In the genomic region with DNA sequence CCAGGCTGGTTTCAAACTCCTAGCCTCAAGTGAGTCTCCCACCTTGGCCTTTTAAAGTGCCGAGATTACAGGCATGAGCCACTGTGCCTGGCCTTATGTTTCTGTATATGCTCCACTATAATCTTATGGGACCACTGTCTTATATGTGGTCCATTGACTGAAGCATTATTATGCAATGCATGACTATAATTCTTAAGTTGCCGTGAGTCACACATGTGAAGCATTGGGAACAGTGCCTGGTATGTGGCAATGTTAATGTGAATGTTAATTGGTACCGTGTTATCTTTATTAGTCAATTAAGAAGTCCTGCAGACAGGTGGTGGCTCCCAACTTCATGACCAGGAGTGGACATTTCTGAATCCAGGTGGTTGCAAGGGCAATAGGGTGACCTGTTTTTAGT, we compare ENCODE assay signal across 1 cellular context.
TF ChIP-seq lines count a peak whose summit lies in the region.

No MANE protein-coding gene starts in this region.

TF ChIP-seq in IMR-90, 13 proteins besides CTCF, POLR2A, EP300 and RAD21:
- peak; percentile 98 for TF ChIP-seq CEBPB (IDR thresholded peaks at IDR 0.05; ENCODE audit: low read depth, low read length)
- TF ChIP-seq NFE2L2 (IDR thresholded peaks at IDR 0.05; ENCODE audit: low read depth, low read length) = no peak
- peak; percentile 50 for TF ChIP-seq RCOR1 (IDR thresholded peaks at IDR 0.05; ENCODE audit: insufficient replicate concordance, low read length)
- peak; percentile 63; the same call in 1 of the 2 replicates for TF ChIP-seq FOS (IDR thresholded peaks at IDR 0.05; ENCODE audit: low read depth, low read length)
- no peak for TF ChIP-seq SMC3 (IDR thresholded peaks at IDR 0.05; ENCODE audit: low read depth, low read length)
- peak; percentile 61; the same call in 1 of the 2 replicates for TF ChIP-seq BHLHE40 (IDR thresholded peaks at IDR 0.05; ENCODE audit: low read depth, low read length)
